ENCODE assay signal across 23 cellular contexts in the genomic region with DNA sequence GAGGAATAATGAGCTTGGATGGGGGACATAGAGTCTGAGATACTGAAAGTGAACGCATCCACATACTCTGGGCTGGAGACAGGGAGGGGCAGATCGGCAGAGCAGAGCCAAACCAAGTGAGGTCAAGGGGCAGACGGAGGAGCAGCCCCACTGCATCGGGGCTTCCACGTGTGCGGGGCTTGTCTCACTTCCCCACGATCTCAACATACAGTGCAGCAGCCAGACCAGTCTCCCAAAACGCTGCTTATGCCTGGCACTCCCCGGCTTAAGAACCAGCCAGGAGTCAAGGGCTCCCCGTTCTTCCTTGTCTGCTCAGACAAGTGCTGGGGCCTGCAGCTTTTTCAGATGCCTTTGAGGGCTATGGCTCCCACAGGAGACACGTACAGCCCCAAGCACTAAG. TPM values are rescaled to one million over a fixed set of nuclear protein-coding genes. Genes with fewer than 3 reads are reported as not detected.
DNase-seq lines count a peak whose midpoint lies in the region; ATAC-seq, FAIRE-seq and TF ChIP-seq lines count a peak whose summit lies in the region.
"Had no signal": no experiment of that assay in that cellular context is flagged by ENCODE, and none has a peak within 500 bp of the region (broad histone marks: within the 10 kb centered on the region; RNA-seq: fewer than 3 reads in every experiment).

No MANE protein-coding gene starts in this region.

- FAIRE-seq in HepG2 (lab: Jason Lieb, UNC), result no peak
- FAIRE-seq: D721Med had no signal

- peak overlapping the region; percentile 72 for H3K4me2 ChIP-seq in HepG2 (ENCODE audit: low read depth, low read length)
- H3K4me2 ChIP-seq: BLaER1, GM23338, KMS-11, PC-9 had no signal

- H3K27ac ChIP-seq in HepG2 (ENCODE audit: extremely low read length, insufficient read depth, low read length) (no peak overlapping the region), right lobe of liver (no peak overlapping the region), lower lobe of right lung (no peak overlapping the region)
- H3K27ac ChIP-seq: BLaER1, KMS-11, PC-9, SJCRH30 had no signal

- TF ChIP-seq CTCF in HepG2 (CRISPR knock-in tag; IDR thresholded peaks at IDR 0.05), result no peak
- TF ChIP-seq CTCF in right lobe of liver (IDR thresholded peaks at IDR 0.05), result no peak
- TF ChIP-seq CTCF in endothelial cell (IDR thresholded peaks at IDR 0.05; ENCODE audit: unreplicated experiment), result no peak
- TF ChIP-seq CTCF in lower lobe of right lung (IDR thresholded peaks at IDR 0.05), result no peak
- no peak for TF ChIP-seq CTCF in chondrocyte (IDR thresholded peaks at IDR 0.05)

- TF ChIP-seq EP300 in HepG2 (IDR thresholded peaks at IDR 0.05; ENCODE audit: low read depth in 2 of 2, low read length in 2 of 2) (no peak), HepG2 (CRISPR knock-in tag; IDR thresholded peaks at IDR 0.05; ENCODE audit: borderline replicate concordance) (no peak)

- WGBS in HepG2 (ENCODE audit: low lambda C conversion rate), result 11% methylated on average over 3 of the region's 11 CpGs
- 75% methylated on average over 9 of the region's 11 CpGs for WGBS in right lobe of liver (ENCODE audit: insufficient coverage, low coverage, low lambda C conversion rate, missing lambda C conversion rate)

- H3K79me2 ChIP-seq in HepG2 (ENCODE audit: insufficient read depth, low read length), result no peaks in the 10 kb centered on the region

- H3K4me3 Mint-ChIP-seq in IgD-negative memory B cell (no peak overlapping the region), endothelial cell (ENCODE audit: unreplicated experiment) (peak overlapping the region; percentile 6), chondrocyte (ENCODE audit: unreplicated experiment) (no peak overlapping the region)
- no peak overlapping the region for H3K4me3 Mint-ChIP-seq in stimulated activated memory B cell treated with anti-CD40 and anti-IgM and Interleukin-4, amounts not matched to agents 10 μg/mL and 1 μg/mL and 100 μg/mL, for 72 hours
- H3K4me3 Mint-ChIP-seq: CD4-positive, CD25-positive, alpha-beta regulatory T cell; GM23338 had no signal

- H3K27me3 ChIP-seq in HepG2 (ENCODE audit: control insufficient read depth in 1 of 2, insufficient read depth in 2 of 2, low read length in 2 of 2) (peaks cover 5 to 42% of the 10 kb centered on the region in 2 experiments), right lobe of liver (no peaks in the 10 kb centered on the region), lower lobe of right lung (ENCODE audit: low read depth) (no peaks in the 10 kb centered on the region)
- H3K27me3 ChIP-seq: BLaER1 had no signal

- no peaks in the 10 kb centered on the region for H3K36me3 ChIP-seq in HepG2 (replicated peaks in 1 of 2; ENCODE audit: control insufficient read depth in 1 of 2, insufficient read depth in 2 of 2, low read length in 2 of 2)
- peaks cover 0 to 9% (median 0%) of the 10 kb centered on the region in 4 donors for H3K36me3 ChIP-seq in right lobe of liver
- H3K36me3 ChIP-seq in lower lobe of right lung, result peaks cover 20% of the 10 kb centered on the region
- H3K36me3 ChIP-seq: HAP-1, SJCRH30 had no signal

- intact Hi-C loops in HepG2 (cut with micrococcal nuclease; ENCODE audit: unreplicated experiment) (no loop called here), right lobe of liver (cut with DNase I) (no loop called here), lower lobe of right lung (cut with DNase I) (no loop called here), left cardiac atrium (cut with DNase I) (no loop called here)

- no TSS peak for BruUV-seq in HepG2 (replicated peaks; lab: Mats Ljungman, UMichigan)

- peak; percentile 49 for ATAC-seq in HepG2
- no peak for ATAC-seq in right lobe of liver
- peak; percentile 39 for ATAC-seq in stimulated activated memory B cell treated with anti-CD40 and anti-IgM and Interleukin-4, amounts not matched to agents 10 μg/mL and 1 μg/mL and 100 μg/mL, for 72 hours
- no peak for ATAC-seq in lower lobe of right lung
- ATAC-seq in left cardiac atrium, result no peak
- ATAC-seq: GM23338, Right ventricle myocardium inferior had no signal

- H2AFZ ChIP-seq in HepG2 (ENCODE audit: low read length), result no peak overlapping the region
- H2AFZ ChIP-seq: GM23338, PC-9 had no signal

- H3K27me3 Mint-ChIP-seq in IgD-negative memory B cell (peaks cover 1% of the 10 kb centered on the region), endothelial cell (ENCODE audit: unreplicated experiment) (peaks cover 7% of the 10 kb centered on the region), chondrocyte (ENCODE audit: low read depth) (peaks cover 9% of the 10 kb centered on the region)
- no peaks in the 10 kb centered on the region for H3K27me3 Mint-ChIP-seq in stimulated activated memory B cell treated with anti-CD40 and anti-IgM and Interleukin-4, amounts not matched to agents 10 μg/mL and 1 μg/mL and 100 μg/mL, for 72 hours
- H3K27me3 Mint-ChIP-seq: CD4-positive, CD25-positive, alpha-beta regulatory T cell had no signal

- H3K9me3 Mint-ChIP-seq in IgD-negative memory B cell, result no peaks in the 10 kb centered on the region
- H3K9me3 Mint-ChIP-seq in endothelial cell (ENCODE audit: unreplicated experiment), result no peaks in the 10 kb centered on the region
- no peaks in the 10 kb centered on the region for H3K9me3 Mint-ChIP-seq in stimulated activated memory B cell treated with anti-CD40 and anti-IgM and Interleukin-4, amounts not matched to agents 10 μg/mL and 1 μg/mL and 100 μg/mL, for 72 hours
- H3K9me3 Mint-ChIP-seq in chondrocyte (ENCODE audit: low read depth), result no peaks in the 10 kb centered on the region
- H3K9me3 Mint-ChIP-seq: CD4-positive, CD25-positive, alpha-beta regulatory T cell; GM23338 had no signal

- H3K4me1 ChIP-seq in HepG2 (ENCODE audit: insufficient read depth, low read length), result peaks cover 38% of the 10 kb centered on the region
- H3K4me1 ChIP-seq in right lobe of liver, result peaks cover 0 to 8% (median 2%) of the 10 kb centered on the region in 4 donors
- no peaks in the 10 kb centered on the region for H3K4me1 ChIP-seq in lower lobe of right lung
- H3K4me1 ChIP-seq: BLaER1, HAP-1, SJCRH30 had no signal

- H3K4me1 Mint-ChIP-seq in IgD-negative memory B cell, result peaks cover 0 to 2% (median 0%) of the 10 kb centered on the region in 3 donors
- H3K4me1 Mint-ChIP-seq in endothelial cell (ENCODE audit: unreplicated experiment), result peaks cover 3% of the 10 kb centered on the region
- no peaks in the 10 kb centered on the region for H3K4me1 Mint-ChIP-seq in stimulated activated memory B cell treated with anti-CD40 and anti-IgM and Interleukin-4, amounts not matched to agents 10 μg/mL and 1 μg/mL and 100 μg/mL, for 72 hours
- H3K4me1 Mint-ChIP-seq in chondrocyte (ENCODE audit: low read depth), result peaks cover 15% of the 10 kb centered on the region
- H3K4me1 Mint-ChIP-seq: GM23338 had no signal

- TF ChIP-seq POLR2A in HepG2 (IDR thresholded peaks at IDR 0.05; ENCODE audit: insufficient read depth in 1 of 2, low read depth in 2 of 2, low read length in 2 of 2) (no peak), right lobe of liver (IDR thresholded peaks at IDR 0.05) (no peak)

- H4K20me1 ChIP-seq in HepG2 (ENCODE audit: insufficient read depth, low read length), result no peaks in the 10 kb centered on the region
- H4K20me1 ChIP-seq: BLaER1 had no signal

- H3K27ac Mint-ChIP-seq in IgD-negative memory B cell, result peak overlapping the region in 2 of 3 donors; percentile 28 to 57
- H3K27ac Mint-ChIP-seq in endothelial cell (ENCODE audit: unreplicated experiment), result no peak overlapping the region
- peak overlapping the region; percentile 1 for H3K27ac Mint-ChIP-seq in stimulated activated memory B cell treated with anti-CD40 and anti-IgM and Interleukin-4, amounts not matched to agents 10 μg/mL and 1 μg/mL and 100 μg/mL, for 72 hours
- no peak overlapping the region for H3K27ac Mint-ChIP-seq in chondrocyte (ENCODE audit: unreplicated experiment)
- H3K27ac Mint-ChIP-seq: GM23338 had no signal

- H3K4me3 ChIP-seq in HepG2 (replicated peaks in 1 of 3; ENCODE audit: insufficient read depth in 1 of 3, low read depth in 2 of 3, low read length in 3 of 3), result peak overlapping the region in 1 of 3 experiments; percentile 55; a peak in 3 of 6 replicates
- no peak overlapping the region for H3K4me3 ChIP-seq in right lobe of liver
- H3K4me3 ChIP-seq in lower lobe of right lung, result no peak overlapping the region
- H3K4me3 ChIP-seq: BLaER1, GM23338, HAP-1, PC-9, SJCRH30 had no signal

- DNase-seq in HepG2 (ENCODE audit: low spot score) (no peak), right lobe of liver (no peak), endothelial cell (ENCODE audit: low spot score) (no peak), lower lobe of right lung (no peak), left cardiac atrium (no peak), chondrocyte (ENCODE audit: low spot score) (no peak)
- DNase-seq: CD4-positive, CD25-positive, alpha-beta regulatory T cell; MM.1S; NCI-H2029; NCI-H446; NCI-H524 treated with DMSO at 0.1 percent for 48 hours; NCI-H82; NK-92 treated with Interleukin-12 subunit alpha and Interleukin-12 subunit beta, amount 100 ng/mL, for 24 hours; PC-9; SJCRH30 had no signal

- H3K36me3 Mint-ChIP-seq in IgD-negative memory B cell (peaks cover 6% of the 10 kb centered on the region), endothelial cell (ENCODE audit: low read depth, unreplicated experiment) (peaks cover 13% of the 10 kb centered on the region), chondrocyte (ENCODE audit: low read depth) (peaks cover 3% of the 10 kb centered on the region)
- H3K36me3 Mint-ChIP-seq in stimulated activated memory B cell treated with anti-CD40 and anti-IgM and Interleukin-4, amounts not matched to agents 10 μg/mL and 1 μg/mL and 100 μg/mL, for 72 hours, result peaks cover 30% of the 10 kb centered on the region

- POLR2A ChIA-PET in HepG2 (lab: Yijun Ruan, JAX), result no interaction called here

- H3K9me3 ChIP-seq in HepG2 (ENCODE audit: low read length) (no peaks in the 10 kb centered on the region), right lobe of liver (no peaks in the 10 kb centered on the region), lower lobe of right lung (no peaks in the 10 kb centered on the region)
- H3K9me3 ChIP-seq: BLaER1, HAP-1, SJCRH30 had no signal

- H3K9ac ChIP-seq in HepG2 (ENCODE audit: insufficient read depth, low read depth, low read length), result no peak overlapping the region; the same call in 1 of the 2 replicates
- H3K9ac ChIP-seq: BLaER1, KMS-11 had no signal

- CTCF ChIA-PET in HepG2 (lab: Yijun Ruan, JAX; ENCODE audit: low intra/inter-chr PET ratio, low total read pairs), result no interaction called here

- no peak for TF ChIP-seq RAD21 in HepG2 (CRISPR knock-in tag; IDR thresholded peaks at IDR 0.05)

- in situ Hi-C loops in HepG2 (cut with HindIII; ENCODE audit: extremely low pct_ligation_motif_present, low pct_unique_long_range_greater_than_20kb), result no loop called here

RNA-seq across cellular contexts. Expression of a gene that starts 43.6 kb away (rescaled TPM):
- total RNA-seq in HepG2 (2016; rRNA removed; fragmentation: Illumina TruSeq; extraction: Trizol) (15.5 and 16.2 TPM in 2 replicates), right lobe of liver (10 to 100 TPM; 15.7 to 33.1 (median 23.3) TPM), endothelial cell (ENCODE audit: unreplicated experiment) (14.5 TPM), lower lobe of right lung (122 TPM), left cardiac atrium (10 to 100 TPM; 15.1 to 25.5 TPM), chondrocyte (6.8 to 9.8 TPM (median 8.7 TPM) in 3 replicates)
- 5.1 and 6.0 TPM in 2 replicates for total RNA-seq in HepG2 (2016; cell fraction: cytosol; rRNA removed; fragmentation: Illumina TruSeq; extraction: Trizol; ENCODE audit: low read depth)
- 14.9 and 16.1 TPM in 2 replicates for total RNA-seq in HepG2 (2016; cell fraction: insoluble cytoplasmic fraction; rRNA removed; fragmentation: Illumina TruSeq; extraction: Trizol)
- total RNA-seq in HepG2 (2016; cell fraction: membrane; rRNA removed; fragmentation: Illumina TruSeq; extraction: Trizol), result 7.8 TPM in 2 replicates
- total RNA-seq in HepG2 (2016; cell fraction: nucleus; rRNA removed; fragmentation: Illumina TruSeq; extraction: Trizol), result 20.8 and 22.4 TPM in 2 replicates
- polyA plus RNA-seq in HepG2 (2011; rRNA removed) (35.2 and 37.1 TPM in 2 replicates), IgD-negative memory B cell (30.8 TPM)
- 22.5 and 24.9 TPM in 2 replicates for polyA plus RNA-seq in HepG2 (2011; cell fraction: cytosol; rRNA removed)
- polyA plus RNA-seq in HepG2 (2011; cell fraction: nucleus; rRNA removed), result 82.0 and 93.9 TPM in 2 replicates
- 18.0 and 20.0 TPM in 2 replicates for polyA plus RNA-seq in HepG2 (2012)
- polyA plus RNA-seq in HepG2 (2016; cell fraction: cytosol; fragmentation: Illumina TruSeq; extraction: Trizol; ENCODE audit: low read depth), result 1.4 and 1.5 TPM in 2 replicates
- 13.9 and 16.3 TPM in 2 replicates for polyA plus RNA-seq in HepG2 (2016; cell fraction: insoluble cytoplasmic fraction; fragmentation: Illumina TruSeq; extraction: Trizol; ENCODE audit: low read depth)
- 4.4 and 4.5 TPM in 2 replicates for polyA plus RNA-seq in HepG2 (2016; cell fraction: membrane; fragmentation: Illumina TruSeq; extraction: Trizol; ENCODE audit: low read depth)
- polyA plus RNA-seq in HepG2 (2016; cell fraction: nucleus; fragmentation: Illumina TruSeq; extraction: Trizol; ENCODE audit: insufficient read depth, low read depth), result 31.0 and 39.2 TPM in 2 replicates
- polyA minus RNA-seq in HepG2 (2011; rRNA and poly(A)+ RNA removed; ENCODE audit: low replicate concordance), result 52.9 and 70.5 TPM in 2 replicates
- polyA minus RNA-seq in HepG2 (2011; cell fraction: cytosol; rRNA and poly(A)+ RNA removed), result 23.5 and 23.8 TPM in 2 replicates
- polyA minus RNA-seq in HepG2 (2011; cell fraction: nucleus; rRNA and poly(A)+ RNA removed), result 46.7 and 57.6 TPM in 2 replicates
- total RNA-seq: SJCRH30 had no signal

Comparison
In these comparisons a context has a peak if more than half of its experiments do, and no peak if none do; other contexts are left out.
1. ATAC-seq: peak in HepG2 (single experiment) and stimulated activated memory B cell treated with anti-CD40 and anti-IgM and Interleukin-4, amounts not matched to agents 10 μg/mL and 1 μg/mL and 100 μg/mL, for 72 hours (single experiment); none in right lobe of liver (0 of 4), lower lobe of right lung (0 of 2) and left cardiac atrium (0 of 2).
2. H3K27ac Mint-ChIP-seq: peak in IgD-negative memory B cell (2 of 3) and stimulated activated memory B cell treated with anti-CD40 and anti-IgM and Interleukin-4, amounts not matched to agents 10 μg/mL and 1 μg/mL and 100 μg/mL, for 72 hours (single experiment); none in endothelial cell (single experiment) and chondrocyte (single experiment).